1 cellular context compared by ENCODE assay signal in the genomic region with DNA sequence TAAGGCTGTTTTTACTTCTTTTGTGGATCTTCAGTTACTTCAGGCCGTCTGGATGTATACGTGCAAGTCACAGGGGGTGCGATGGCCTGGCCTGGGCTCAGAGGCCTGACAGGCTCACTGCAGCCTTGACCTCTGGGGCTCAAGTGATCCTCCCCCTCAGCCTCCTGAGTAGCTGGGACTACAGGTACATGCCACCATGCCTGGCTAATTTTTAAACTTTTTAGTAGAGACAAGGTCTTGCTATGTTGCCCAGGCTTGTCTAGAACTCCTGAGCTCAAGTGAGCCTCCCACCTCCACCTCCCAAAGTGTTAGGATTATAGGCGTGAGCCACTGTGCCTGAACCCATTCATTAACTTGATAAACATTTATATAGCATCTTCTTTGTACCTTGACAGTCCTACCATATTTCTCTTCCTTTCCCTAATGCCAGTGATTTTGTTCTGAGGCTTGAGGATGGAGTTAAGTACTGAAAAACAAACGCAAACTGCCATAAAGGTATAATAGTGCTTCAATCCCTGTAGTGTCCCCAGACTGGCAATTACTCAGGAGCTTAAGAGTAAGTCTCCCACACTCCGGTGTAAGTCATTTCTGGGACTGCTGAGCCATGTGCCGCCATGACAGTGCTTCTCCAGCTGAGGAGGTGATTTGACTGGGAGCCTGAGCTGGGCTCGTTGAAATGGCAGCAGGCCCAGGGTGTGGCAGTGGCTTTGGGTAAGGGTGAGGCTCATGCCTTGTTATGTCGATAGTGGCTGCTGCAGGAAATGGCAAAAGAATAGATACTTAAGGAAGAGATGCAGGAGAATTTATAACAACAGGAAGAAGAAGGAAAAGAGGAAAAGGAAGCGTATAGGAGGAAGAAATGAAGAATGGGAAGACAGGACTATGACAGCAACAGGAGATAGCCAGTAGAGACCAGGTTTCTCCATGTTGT.
TF ChIP-seq lines count a peak whose summit lies in the region.

No MANE protein-coding gene starts in this region.

TF ChIP-seq in HepG2, 621 proteins besides CTCF, POLR2A, EP300 and RAD21 (continued from another document and continues in another):
- TF ChIP-seq, protein P1, sequence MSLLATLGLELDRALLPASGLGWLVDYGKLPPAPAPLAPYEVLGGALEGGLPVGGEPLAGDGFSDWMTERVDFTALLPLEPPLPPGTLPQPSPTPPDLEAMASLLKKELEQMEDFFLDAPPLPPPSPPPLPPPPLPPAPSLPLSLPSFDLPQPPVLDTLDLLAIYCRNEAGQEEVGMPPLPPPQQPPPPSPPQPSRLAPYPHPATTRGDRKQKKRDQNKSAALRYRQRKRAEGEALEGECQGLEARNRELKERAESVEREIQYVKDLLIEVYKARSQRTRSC (CRISPR knock-in tag; IDR thresholded peaks at IDR 0.05; ENCODE audit: low read depth): no peak
- TF ChIP-seq, protein P2, sequence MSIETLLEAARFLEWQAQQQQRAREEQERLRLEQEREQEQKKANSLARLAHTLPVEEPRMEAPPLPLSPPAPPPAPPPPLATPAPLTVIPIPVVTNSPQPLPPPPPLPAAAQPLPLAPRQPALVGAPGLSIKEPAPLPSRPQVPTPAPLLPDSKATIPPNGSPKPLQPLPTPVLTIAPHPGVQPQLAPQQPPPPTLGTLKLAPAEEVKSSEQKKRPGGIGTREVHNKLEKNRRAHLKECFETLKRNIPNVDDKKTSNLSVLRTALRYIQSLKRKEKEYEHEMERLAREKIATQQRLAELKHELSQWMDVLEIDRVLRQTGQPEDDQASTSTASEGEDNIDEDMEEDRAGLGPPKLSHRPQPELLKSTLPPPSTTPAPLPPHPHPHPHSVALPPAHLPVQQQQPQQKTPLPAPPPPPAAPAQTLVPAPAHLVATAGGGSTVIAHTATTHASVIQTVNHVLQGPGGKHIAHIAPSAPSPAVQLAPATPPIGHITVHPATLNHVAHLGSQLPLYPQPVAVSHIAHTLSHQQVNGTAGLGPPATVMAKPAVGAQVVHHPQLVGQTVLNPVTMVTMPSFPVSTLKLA (IDR thresholded peaks at IDR 0.05): no peak
- TF ChIP-seq ZNF670 (CRISPR knock-in tag; IDR thresholded peaks at IDR 0.05; ENCODE audit: borderline replicate concordance) (no peak), ZNF235 (CRISPR knock-in tag; IDR thresholded peaks at IDR 0.05; ENCODE audit: borderline replicate concordance) (no peak), ISX (CRISPR knock-in tag; conservative IDR thresholded peaks at IDR 0.05) (no peak), ZNF292 (CRISPR knock-in tag; IDR thresholded peaks at IDR 0.05; ENCODE audit: borderline replicate concordance, low read depth) (peak; percentile 57; the same call in 1 of the 2 replicates), SRF (IDR thresholded peaks at IDR 0.05; ENCODE audit: low read depth, low read length) (no peak), NR3C1 (CRISPR knock-in tag; IDR thresholded peaks at IDR 0.05) (no peak), DNMT3B (CRISPR knock-in tag; conservative IDR thresholded peaks at IDR 0.05) (no peak), ZSCAN30 (CRISPR knock-in tag; IDR thresholded peaks at IDR 0.05) (peak; percentile 79; the same call in 1 of the 2 replicates), ZFP82 (CRISPR knock-in tag; IDR thresholded peaks at IDR 0.05; ENCODE audit: borderline replicate concordance) (no peak), ARNT (IDR thresholded peaks at IDR 0.05) (0 out of 2 replicates have a peak, but pooled peaks have one; percentile 62), ZSCAN20 (CRISPR knock-in tag; IDR thresholded peaks at IDR 0.05; ENCODE audit: borderline replicate concordance) (no peak), ZNF557 (CRISPR knock-in tag; IDR thresholded peaks at IDR 0.05) (no peak), KDM3A (CRISPR knock-in tag; IDR thresholded peaks at IDR 0.05; ENCODE audit: low read depth) (0 out of 2 replicates have a peak, but pooled peaks have one; percentile 34), SRY (CRISPR knock-in tag; IDR thresholded peaks at IDR 0.05) (no peak), ZC3H13 (CRISPR knock-in tag; IDR thresholded peaks at IDR 0.05) (no peak), ZNF672 (CRISPR knock-in tag; IDR thresholded peaks at IDR 0.05) (no peak), SP4 (CRISPR knock-in tag; IDR thresholded peaks at IDR 0.05) (0 out of 2 replicates have a peak, but pooled peaks have one; percentile 25), KDM5A (IDR thresholded peaks at IDR 0.05; ENCODE audit: borderline replicate concordance, low read length) (no peak), ZKSCAN5 (CRISPR knock-in tag; IDR thresholded peaks at IDR 0.05) (no peak), SOX5 (CRISPR knock-in tag; IDR thresholded peaks at IDR 0.05; ENCODE audit: borderline replicate concordance) (peak; percentile 23; the same call in 1 of the 2 replicates), ZNF749 (CRISPR knock-in tag; IDR thresholded peaks at IDR 0.05; ENCODE audit: borderline replicate concordance) (no peak), MTA1 (CRISPR knock-in tag; IDR thresholded peaks at IDR 0.05; ENCODE audit: borderline replicate concordance) (peak; percentile 79; the same call in 1 of the 2 replicates), ZNF460 (CRISPR knock-in tag; IDR thresholded peaks at IDR 0.05; ENCODE audit: borderline replicate concordance) (peak; percentile 91), ZNF777 (CRISPR knock-in tag; IDR thresholded peaks at IDR 0.05) (no peak), ZNF367 (CRISPR knock-in tag; IDR thresholded peaks at IDR 0.05; ENCODE audit: borderline replicate concordance) (no peak), ZNF660 (CRISPR knock-in tag; IDR thresholded peaks at IDR 0.05; ENCODE audit: borderline replicate concordance, low read depth) (no peak), NONO (IDR thresholded peaks at IDR 0.05) (no peak), NONO (CRISPR knock-in tag; conservative IDR thresholded peaks at IDR 0.05) (no peak), HNRNPLL (IDR thresholded peaks at IDR 0.05; ENCODE audit: low read depth, low read length, poor library complexity, severe bottlenecking) (no peak), NBN (conservative IDR thresholded peaks at IDR 0.05) (no peak), HOXD1 (CRISPR knock-in tag; IDR thresholded peaks at IDR 0.05) (no peak), KMT2A (CRISPR knock-in tag; IDR thresholded peaks at IDR 0.05) (no peak), HMG20B (CRISPR knock-in tag; conservative IDR thresholded peaks at IDR 0.05) (no peak), FOXJ3 (CRISPR knock-in tag; IDR thresholded peaks at IDR 0.05; ENCODE audit: borderline replicate concordance) (no peak), ZNF839 (CRISPR knock-in tag; IDR thresholded peaks at IDR 0.05; ENCODE audit: borderline replicate concordance) (no peak), ZNF160 (CRISPR knock-in tag; IDR thresholded peaks at IDR 0.05) (no peak), ELF3 (CRISPR knock-in tag; IDR thresholded peaks at IDR 0.05) (no peak; the same call in 1 of the 2 replicates)
- TF ChIP-seq, protein P3, sequence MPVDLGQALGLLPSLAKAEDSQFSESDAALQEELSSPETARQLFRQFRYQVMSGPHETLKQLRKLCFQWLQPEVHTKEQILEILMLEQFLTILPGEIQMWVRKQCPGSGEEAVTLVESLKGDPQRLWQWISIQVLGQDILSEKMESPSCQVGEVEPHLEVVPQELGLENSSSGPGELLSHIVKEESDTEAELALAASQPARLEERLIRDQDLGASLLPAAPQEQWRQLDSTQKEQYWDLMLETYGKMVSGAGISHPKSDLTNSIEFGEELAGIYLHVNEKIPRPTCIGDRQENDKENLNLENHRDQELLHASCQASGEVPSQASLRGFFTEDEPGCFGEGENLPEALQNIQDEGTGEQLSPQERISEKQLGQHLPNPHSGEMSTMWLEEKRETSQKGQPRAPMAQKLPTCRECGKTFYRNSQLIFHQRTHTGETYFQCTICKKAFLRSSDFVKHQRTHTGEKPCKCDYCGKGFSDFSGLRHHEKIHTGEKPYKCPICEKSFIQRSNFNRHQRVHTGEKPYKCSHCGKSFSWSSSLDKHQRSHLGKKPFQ (CRISPR knock-in tag; IDR thresholded peaks at IDR 0.05; ENCODE audit: insufficient replicate concordance): no peak
- TF ChIP-seq, protein P4, sequence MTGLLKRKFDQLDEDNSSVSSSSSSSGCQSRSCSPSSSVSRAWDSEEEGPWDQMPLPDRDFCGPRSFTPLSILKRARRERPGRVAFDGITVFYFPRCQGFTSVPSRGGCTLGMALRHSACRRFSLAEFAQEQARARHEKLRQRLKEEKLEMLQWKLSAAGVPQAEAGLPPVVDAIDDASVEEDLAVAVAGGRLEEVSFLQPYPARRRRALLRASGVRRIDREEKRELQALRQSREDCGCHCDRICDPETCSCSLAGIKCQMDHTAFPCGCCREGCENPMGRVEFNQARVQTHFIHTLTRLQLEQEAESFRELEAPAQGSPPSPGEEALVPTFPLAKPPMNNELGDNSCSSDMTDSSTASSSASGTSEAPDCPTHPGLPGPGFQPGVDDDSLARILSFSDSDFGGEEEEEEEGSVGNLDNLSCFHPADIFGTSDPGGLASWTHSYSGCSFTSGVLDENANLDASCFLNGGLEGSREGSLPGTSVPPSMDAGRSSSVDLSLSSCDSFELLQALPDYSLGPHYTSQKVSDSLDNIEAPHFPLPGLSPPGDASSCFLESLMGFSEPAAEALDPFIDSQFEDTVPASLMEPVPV (CRISPR knock-in tag; IDR thresholded peaks at IDR 0.05): no peak
- TF ChIP-seq, protein P5, sequence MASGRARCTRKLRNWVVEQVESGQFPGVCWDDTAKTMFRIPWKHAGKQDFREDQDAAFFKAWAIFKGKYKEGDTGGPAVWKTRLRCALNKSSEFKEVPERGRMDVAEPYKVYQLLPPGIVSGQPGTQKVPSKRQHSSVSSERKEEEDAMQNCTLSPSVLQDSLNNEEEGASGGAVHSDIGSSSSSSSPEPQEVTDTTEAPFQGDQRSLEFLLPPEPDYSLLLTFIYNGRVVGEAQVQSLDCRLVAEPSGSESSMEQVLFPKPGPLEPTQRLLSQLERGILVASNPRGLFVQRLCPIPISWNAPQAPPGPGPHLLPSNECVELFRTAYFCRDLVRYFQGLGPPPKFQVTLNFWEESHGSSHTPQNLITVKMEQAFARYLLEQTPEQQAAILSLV (CRISPR knock-in tag; IDR thresholded peaks at IDR 0.05; ENCODE audit: borderline replicate concordance): peak; percentile 36; the same call in 1 of the 2 replicates
- TF ChIP-seq, protein P6, sequence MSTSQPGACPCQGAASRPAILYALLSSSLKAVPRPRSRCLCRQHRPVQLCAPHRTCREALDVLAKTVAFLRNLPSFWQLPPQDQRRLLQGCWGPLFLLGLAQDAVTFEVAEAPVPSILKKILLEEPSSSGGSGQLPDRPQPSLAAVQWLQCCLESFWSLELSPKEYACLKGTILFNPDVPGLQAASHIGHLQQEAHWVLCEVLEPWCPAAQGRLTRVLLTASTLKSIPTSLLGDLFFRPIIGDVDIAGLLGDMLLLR (CRISPR knock-in tag; IDR thresholded peaks at IDR 0.05): no peak
- TF ChIP-seq, protein P7, sequence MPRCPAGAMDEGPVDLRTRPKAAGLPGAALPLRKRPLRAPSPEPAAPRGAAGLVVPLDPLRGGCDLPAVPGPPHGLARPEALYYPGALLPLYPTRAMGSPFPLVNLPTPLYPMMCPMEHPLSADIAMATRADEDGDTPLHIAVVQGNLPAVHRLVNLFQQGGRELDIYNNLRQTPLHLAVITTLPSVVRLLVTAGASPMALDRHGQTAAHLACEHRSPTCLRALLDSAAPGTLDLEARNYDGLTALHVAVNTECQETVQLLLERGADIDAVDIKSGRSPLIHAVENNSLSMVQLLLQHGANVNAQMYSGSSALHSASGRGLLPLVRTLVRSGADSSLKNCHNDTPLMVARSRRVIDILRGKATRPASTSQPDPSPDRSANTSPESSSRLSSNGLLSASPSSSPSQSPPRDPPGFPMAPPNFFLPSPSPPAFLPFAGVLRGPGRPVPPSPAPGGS (CRISPR knock-in tag; IDR thresholded peaks at IDR 0.05): no peak
- TF ChIP-seq, protein P8, sequence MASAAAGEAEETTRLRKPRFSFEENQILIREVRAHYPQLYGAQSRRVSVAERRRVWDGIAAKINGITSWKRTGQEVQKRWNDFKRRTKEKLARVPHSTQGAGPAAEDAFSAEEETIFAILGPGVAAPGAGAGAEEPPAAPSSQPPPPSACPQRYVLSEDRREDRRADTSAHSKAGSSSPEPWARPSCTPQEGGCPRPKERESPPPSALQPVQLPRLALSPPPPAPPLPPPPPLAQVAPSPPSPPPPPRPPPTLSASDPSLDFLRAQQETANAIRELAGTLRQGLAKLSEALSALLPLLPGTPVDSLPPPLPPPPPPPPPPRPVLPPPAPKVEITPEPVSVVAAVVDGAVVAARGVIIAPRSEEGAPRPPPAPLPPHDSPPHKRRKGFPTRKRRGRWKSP (CRISPR knock-in tag; IDR thresholded peaks at IDR 0.05): no peak
- TF ChIP-seq, protein P9, sequence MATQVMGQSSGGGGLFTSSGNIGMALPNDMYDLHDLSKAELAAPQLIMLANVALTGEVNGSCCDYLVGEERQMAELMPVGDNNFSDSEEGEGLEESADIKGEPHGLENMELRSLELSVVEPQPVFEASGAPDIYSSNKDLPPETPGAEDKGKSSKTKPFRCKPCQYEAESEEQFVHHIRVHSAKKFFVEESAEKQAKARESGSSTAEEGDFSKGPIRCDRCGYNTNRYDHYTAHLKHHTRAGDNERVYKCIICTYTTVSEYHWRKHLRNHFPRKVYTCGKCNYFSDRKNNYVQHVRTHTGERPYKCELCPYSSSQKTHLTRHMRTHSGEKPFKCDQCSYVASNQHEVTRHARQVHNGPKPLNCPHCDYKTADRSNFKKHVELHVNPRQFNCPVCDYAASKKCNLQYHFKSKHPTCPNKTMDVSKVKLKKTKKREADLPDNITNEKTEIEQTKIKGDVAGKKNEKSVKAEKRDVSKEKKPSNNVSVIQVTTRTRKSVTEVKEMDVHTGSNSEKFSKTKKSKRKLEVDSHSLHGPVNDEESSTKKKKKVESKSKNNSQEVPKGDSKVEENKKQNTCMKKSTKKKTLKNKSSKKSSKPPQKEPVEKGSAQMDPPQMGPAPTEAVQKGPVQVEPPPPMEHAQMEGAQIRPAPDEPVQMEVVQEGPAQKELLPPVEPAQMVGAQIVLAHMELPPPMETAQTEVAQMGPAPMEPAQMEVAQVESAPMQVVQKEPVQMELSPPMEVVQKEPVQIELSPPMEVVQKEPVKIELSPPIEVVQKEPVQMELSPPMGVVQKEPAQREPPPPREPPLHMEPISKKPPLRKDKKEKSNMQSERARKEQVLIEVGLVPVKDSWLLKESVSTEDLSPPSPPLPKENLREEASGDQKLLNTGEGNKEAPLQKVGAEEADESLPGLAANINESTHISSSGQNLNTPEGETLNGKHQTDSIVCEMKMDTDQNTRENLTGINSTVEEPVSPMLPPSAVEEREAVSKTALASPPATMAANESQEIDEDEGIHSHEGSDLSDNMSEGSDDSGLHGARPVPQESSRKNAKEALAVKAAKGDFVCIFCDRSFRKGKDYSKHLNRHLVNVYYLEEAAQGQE (IDR thresholded peaks at IDR 0.05; ENCODE audit: borderline replicate concordance in 1 of 2, low read depth in 1 of 2, low read length in 2 of 2): no peak
- TF ChIP-seq, protein P10, sequence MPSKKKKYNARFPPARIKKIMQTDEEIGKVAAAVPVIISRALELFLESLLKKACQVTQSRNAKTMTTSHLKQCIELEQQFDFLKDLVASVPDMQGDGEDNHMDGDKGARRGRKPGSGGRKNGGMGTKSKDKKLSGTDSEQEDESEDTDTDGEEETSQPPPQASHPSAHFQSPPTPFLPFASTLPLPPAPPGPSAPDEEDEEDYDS (CRISPR knock-in tag; IDR thresholded peaks at IDR 0.05): no peak
- TF ChIP-seq, protein P11, sequence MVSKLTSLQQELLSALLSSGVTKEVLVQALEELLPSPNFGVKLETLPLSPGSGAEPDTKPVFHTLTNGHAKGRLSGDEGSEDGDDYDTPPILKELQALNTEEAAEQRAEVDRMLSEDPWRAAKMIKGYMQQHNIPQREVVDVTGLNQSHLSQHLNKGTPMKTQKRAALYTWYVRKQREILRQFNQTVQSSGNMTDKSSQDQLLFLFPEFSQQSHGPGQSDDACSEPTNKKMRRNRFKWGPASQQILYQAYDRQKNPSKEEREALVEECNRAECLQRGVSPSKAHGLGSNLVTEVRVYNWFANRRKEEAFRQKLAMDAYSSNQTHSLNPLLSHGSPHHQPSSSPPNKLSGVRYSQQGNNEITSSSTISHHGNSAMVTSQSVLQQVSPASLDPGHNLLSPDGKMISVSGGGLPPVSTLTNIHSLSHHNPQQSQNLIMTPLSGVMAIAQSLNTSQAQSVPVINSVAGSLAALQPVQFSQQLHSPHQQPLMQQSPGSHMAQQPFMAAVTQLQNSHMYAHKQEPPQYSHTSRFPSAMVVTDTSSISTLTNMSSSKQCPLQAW (CRISPR knock-in tag; IDR thresholded peaks at IDR 0.05): peak; percentile 90
